1 cellular context compared by ENCODE assay signal in genomic region chr3:151816091-151816604, GRCh38.
A peak's percentile ranks its signal among the peaks of the same experiment; 100 is the strongest.
TF ChIP-seq lines count a peak whose summit lies in the region.

No MANE protein-coding gene starts in this region.

TF ChIP-seq in HepG2, 621 proteins besides CTCF, POLR2A, EP300 and RAD21 (continued from another document and continues in another):
- TF ChIP-seq ETS1 (CRISPR knock-in tag; IDR thresholded peaks at IDR 0.05) (no peak), GLMP (CRISPR knock-in tag; IDR thresholded peaks at IDR 0.05; ENCODE audit: borderline replicate concordance) (no peak), FOXP1 (IDR thresholded peaks at IDR 0.05) (no peak), FOXP1 (CRISPR knock-in tag; IDR thresholded peaks at IDR 0.05) (peak; percentile 68; the same call in 1 of the 2 replicates), MAX (IDR thresholded peaks at IDR 0.05) (peak; percentile 85), LBX2 (CRISPR knock-in tag; IDR thresholded peaks at IDR 0.05; ENCODE audit: borderline replicate concordance) (no peak), ATF1 (CRISPR knock-in tag; IDR thresholded peaks at IDR 0.05) (peak; percentile 44; the same call in 1 of the 2 replicates), MBD4 (IDR thresholded peaks at IDR 0.05; ENCODE audit: borderline replicate concordance, low read length) (peak; percentile 65; the same call in 1 of the 2 replicates), CHD2 (IDR thresholded peaks at IDR 0.05; ENCODE audit: low read depth, low read length) (no peak), PAF1 (CRISPR knock-in tag; IDR thresholded peaks at IDR 0.05) (no peak), ETV6 (CRISPR knock-in tag; conservative IDR thresholded peaks at IDR 0.05) (no peak), ZNF18 (CRISPR knock-in tag; IDR thresholded peaks at IDR 0.05; ENCODE audit: insufficient replicate concordance) (no peak), LRRFIP1 (CRISPR knock-in tag; conservative IDR thresholded peaks at IDR 0.05) (no peak), ZNF446 (CRISPR knock-in tag; IDR thresholded peaks at IDR 0.05) (no peak), SNAPC2 (CRISPR knock-in tag; IDR thresholded peaks at IDR 0.05) (no peak), ZNF800 (CRISPR knock-in tag; IDR thresholded peaks at IDR 0.05) (no peak), TARDBP (CRISPR knock-in tag; IDR thresholded peaks at IDR 0.05) (no peak), RARA (CRISPR knock-in tag; IDR thresholded peaks at IDR 0.05) (0 out of 2 replicates have a peak, but pooled peaks have one; percentile 33), HNF4G (IDR thresholded peaks at IDR 0.05; ENCODE audit: borderline replicate concordance, low read depth, low read length) (peak; percentile 33; the same call in 1 of the 2 replicates), HNF4G (CRISPR knock-in tag; IDR thresholded peaks at IDR 0.05; ENCODE audit: borderline replicate concordance, low read depth) (no peak), RCOR2 (CRISPR knock-in tag; IDR thresholded peaks at IDR 0.05) (0 out of 2 replicates have a peak, but pooled peaks have one; percentile 47), MLXIP (CRISPR knock-in tag; IDR thresholded peaks at IDR 0.05; ENCODE audit: borderline replicate concordance) (0 out of 2 replicates have a peak, but pooled peaks have one; percentile 30), ATF4 (CRISPR knock-in tag; IDR thresholded peaks at IDR 0.05) (0 out of 4 replicates have a peak, but pooled peaks of 1 of the 2 experiments have one; percentile 22), SRSF4 (IDR thresholded peaks at IDR 0.05; ENCODE audit: low read depth, low read length, poor library complexity, severe bottlenecking) (no peak), JUN (CRISPR knock-in tag; IDR thresholded peaks at IDR 0.05) (no peak), ONECUT2 (CRISPR knock-in tag; IDR thresholded peaks at IDR 0.05) (no peak), PPARG (CRISPR knock-in tag; conservative IDR thresholded peaks at IDR 0.05) (0 out of 2 replicates have a peak, but pooled peaks have one; percentile 34), TBX2 (CRISPR knock-in tag; IDR thresholded peaks at IDR 0.05; ENCODE audit: borderline replicate concordance) (peak; percentile 87), REXO4 (CRISPR knock-in tag; IDR thresholded peaks at IDR 0.05; ENCODE audit: borderline replicate concordance) (no peak), GATAD2A (CRISPR knock-in tag; IDR thresholded peaks at IDR 0.05) (peak; percentile 78), SCMH1 (CRISPR knock-in tag; IDR thresholded peaks at IDR 0.05; ENCODE audit: borderline replicate concordance) (no peak), GATA4 (IDR thresholded peaks at IDR 0.05; ENCODE audit: borderline replicate concordance, low read depth) (no peak), BCL6 (CRISPR knock-in tag; IDR thresholded peaks at IDR 0.05) (peak; percentile 49), POGZ (CRISPR knock-in tag; IDR thresholded peaks at IDR 0.05) (peak; percentile 47), HINFP (CRISPR knock-in tag; IDR thresholded peaks at IDR 0.05; ENCODE audit: low read depth) (no peak), TFE3 (CRISPR knock-in tag; IDR thresholded peaks at IDR 0.05) (0 out of 2 replicates have a peak, but pooled peaks have one; percentile 11), ZNF253 (CRISPR knock-in tag; IDR thresholded peaks at IDR 0.05; ENCODE audit: borderline replicate concordance) (no peak), ARHGAP35 (CRISPR knock-in tag; IDR thresholded peaks at IDR 0.05; ENCODE audit: borderline replicate concordance) (no peak)
